8 cellular contexts compared by ENCODE assay signal in the genomic region with DNA sequence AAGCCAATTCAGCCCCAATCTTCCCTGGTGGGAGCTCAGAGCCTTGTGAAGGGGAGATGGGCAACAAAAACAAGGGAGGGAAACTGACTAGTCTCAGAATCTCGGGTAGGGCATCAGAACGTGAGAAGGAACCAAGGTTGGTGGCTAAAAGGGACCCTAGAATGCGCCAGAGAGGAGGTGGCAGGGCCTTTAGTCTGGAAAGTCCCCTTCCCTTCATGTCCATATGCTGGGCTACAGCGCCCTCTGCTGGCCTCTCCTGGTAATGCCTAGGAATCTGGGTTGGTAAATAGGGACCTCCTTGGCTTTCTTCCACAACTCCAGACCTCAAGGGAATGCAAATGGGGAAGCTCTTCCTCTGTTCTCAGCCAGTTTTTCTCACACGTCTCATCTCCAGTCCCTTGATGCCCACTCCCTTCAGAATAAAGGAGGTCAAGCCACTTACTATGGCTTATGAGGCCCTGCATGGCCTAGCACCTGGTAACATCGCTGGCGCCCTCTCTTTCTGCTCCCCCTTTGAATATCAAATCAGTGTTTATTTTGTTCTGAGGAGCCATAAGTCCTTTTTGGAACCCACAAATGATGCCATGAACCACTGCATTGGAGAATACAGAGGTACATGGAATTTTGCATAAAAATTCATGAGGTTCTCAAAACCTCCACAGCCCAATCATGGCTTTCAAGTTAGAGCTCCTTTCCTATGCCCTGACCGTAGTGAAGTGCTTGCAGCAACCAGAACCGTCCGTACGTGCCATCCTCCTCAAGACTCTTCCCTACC. TPM values are rescaled to one million over a fixed set of nuclear protein-coding genes. Genes with fewer than 3 reads are reported as not detected.
DNase-seq lines count a peak whose midpoint lies in the region; TF ChIP-seq lines count a peak whose summit lies in the region.

No MANE protein-coding gene starts in this region.

- intact Hi-C loops in uterus (cut with DNase I; ENCODE audit: low total_unique reads), result loop anchor here (5.0 kb wide), 1 partner anchor 41 kb away; no protein-coding TSS in a partner anchor

- peaks cover 55% of the 10 kb centered on the region for H3K36me3 Mint-ChIP-seq in T-helper 1 cell treated with Interleukin-12 subunit alpha and Interleukin-12 subunit beta and Interleukin-4 antibody, amounts not matched to agents 30 μg/mL and 1 μg/mL, for 36 hours (ENCODE audit: low read depth)

- H3K27ac Mint-ChIP-seq in T-helper 1 cell treated with Interleukin-12 subunit alpha and Interleukin-12 subunit beta and Interleukin-4 antibody, amounts not matched to agents 30 μg/mL and 1 μg/mL, for 36 hours, result peak overlapping the region; percentile 93

- peaks cover 68% of the 10 kb centered on the region for H3K4me1 Mint-ChIP-seq in T-helper 1 cell treated with Interleukin-12 subunit alpha and Interleukin-12 subunit beta and Interleukin-4 antibody, amounts not matched to agents 30 μg/mL and 1 μg/mL, for 36 hours (ENCODE audit: low read depth)

- H3K36me3 ChIP-seq in right atrium auricular region (peaks cover 47% of the 10 kb centered on the region), rectal smooth muscle tissue (ENCODE audit: control insufficient read depth, insufficient read depth, low read length) (peaks cover 32% of the 10 kb centered on the region), uterus (no peaks in the 10 kb centered on the region)

- H3K4me1 ChIP-seq in right atrium auricular region (peaks cover 0 to 42% of the 10 kb centered on the region in 2 donors), rectal smooth muscle tissue (ENCODE audit: control insufficient read depth, insufficient read depth, low read length) (peaks cover 15% of the 10 kb centered on the region), uterus (peaks cover 3 to 10% of the 10 kb centered on the region in 2 donors)

- H3K27me3 Mint-ChIP-seq in T-helper 1 cell treated with Interleukin-12 subunit alpha and Interleukin-12 subunit beta and Interleukin-4 antibody, amounts not matched to agents 30 μg/mL and 1 μg/mL, for 36 hours (ENCODE audit: low read depth), result no peaks in the 10 kb centered on the region

- DNase-seq in AG09319 (ENCODE audit: extremely low read depth, low read depth), result no peak
- DNase-seq in GM20000 (ENCODE audit: low spot score), result peak; percentile 83
- peak; percentile 5 for DNase-seq in NCI-H1436 treated with DMSO at 0.1 percent for 48 hours (lab: John Stamatoyannopoulos, UW)
- DNase-seq in amygdala (lab: John Stamatoyannopoulos, UW), result peak in 55 of 56 donors; percentile 35 to 96 (median 78)
- peak; percentile 97 for DNase-seq in right atrium auricular region (ENCODE audit: low spot score)
- peak; percentile 92 to 95 for DNase-seq in uterus

- H3K4me3 ChIP-seq in right atrium auricular region (peak overlapping the region; percentile 73 to 89), rectal smooth muscle tissue (ENCODE audit: low read length) (peak overlapping the region; percentile 97), uterus (peak overlapping the region; percentile 63 to 78)

- TF ChIP-seq CTCF in AG09319 (IDR thresholded peaks at IDR 0.05; ENCODE audit: low read depth, low read length) (peak; percentile 96), GM20000 (IDR thresholded peaks at IDR 0.05; ENCODE audit: extremely low read depth, missing control alignments) (peak; percentile 98), right atrium auricular region (IDR thresholded peaks at IDR 0.05) (peak; percentile 92 to 97), uterus (IDR thresholded peaks at IDR 0.05) (peak; percentile 95 to 97 (median 96))

- no peaks in the 10 kb centered on the region for H3K27me3 ChIP-seq in right atrium auricular region
- H3K27me3 ChIP-seq in rectal smooth muscle tissue (ENCODE audit: control insufficient read depth, insufficient read depth, low read length), result no peaks in the 10 kb centered on the region
- no peaks in the 10 kb centered on the region for H3K27me3 ChIP-seq in uterus

- TF ChIP-seq POLR2A in uterus (IDR thresholded peaks at IDR 0.05), result no peak

- H3K9me3 ChIP-seq in right atrium auricular region, result no peaks in the 10 kb centered on the region
- H3K9me3 ChIP-seq in uterus, result no peaks in the 10 kb centered on the region

- H3K4me3 Mint-ChIP-seq in T-helper 1 cell treated with Interleukin-12 subunit alpha and Interleukin-12 subunit beta and Interleukin-4 antibody, amounts not matched to agents 30 μg/mL and 1 μg/mL, for 36 hours, result peak overlapping the region; percentile 98

- H3K9ac ChIP-seq in rectal smooth muscle tissue (ENCODE audit: low read length), result no peak overlapping the region

- no peaks in the 10 kb centered on the region for H3K9me3 Mint-ChIP-seq in T-helper 1 cell treated with Interleukin-12 subunit alpha and Interleukin-12 subunit beta and Interleukin-4 antibody, amounts not matched to agents 30 μg/mL and 1 μg/mL, for 36 hours

- H3K27ac ChIP-seq in right atrium auricular region (peak overlapping the region; percentile 96 to 98), rectal smooth muscle tissue (ENCODE audit: low read depth, low read length) (peak overlapping the region; percentile 97), uterus (peak overlapping the region; percentile 90 to 96)

RNA-seq across cellular contexts. Expression of gene CCDC97, which starts 1.3 kb away (rescaled TPM):
- 10 to 100 TPM in 1 of 2 donors, 1 to 10 TPM in 1; 8.1 to 16.2 TPM for total RNA-seq in right atrium auricular region
- 10 to 100 TPM in 2 of 4 donors, 1 to 10 TPM in 2; 4.4 to 38.0 (median 10.8) TPM for total RNA-seq in uterus

RNA-seq across cellular contexts. Expression of gene HNRNPUL1, which starts 44.5 kb away (rescaled TPM):
- total RNA-seq in right atrium auricular region (100 to 1,000 TPM in 1 of 2 donors, 10 to 100 TPM in 1; 88.8 to 109 TPM), uterus (100 to 1,000 TPM in 2 of 4 donors, 10 to 100 TPM in 2; 49.7 to 219 (median 87.4) TPM)

RNA-seq across cellular contexts. Expression of gene TGFB1, which starts 45.1 kb away (rescaled TPM):
- total RNA-seq in right atrium auricular region, result 10 to 100 TPM; 17.6 to 33.7 TPM
- total RNA-seq in uterus, result 10 to 100 TPM in 2 of 4 donors, 1 to 10 TPM in 2; 6.7 to 61.7 (median 15.7) TPM

RNA-seq across cellular contexts. Expression of gene B9D2, which starts 55.3 kb away (rescaled TPM):
- 1 to 10 TPM; 1.9 to 3.8 TPM for total RNA-seq in right atrium auricular region
- 1 to 10 TPM in 2 of 4 donors, under 1 TPM in 1, not detected in 1; 0.29 to 6.2 (median 3.5) TPM for total RNA-seq in uterus
